12 cellular contexts compared by ENCODE assay signal in the genomic region with DNA sequence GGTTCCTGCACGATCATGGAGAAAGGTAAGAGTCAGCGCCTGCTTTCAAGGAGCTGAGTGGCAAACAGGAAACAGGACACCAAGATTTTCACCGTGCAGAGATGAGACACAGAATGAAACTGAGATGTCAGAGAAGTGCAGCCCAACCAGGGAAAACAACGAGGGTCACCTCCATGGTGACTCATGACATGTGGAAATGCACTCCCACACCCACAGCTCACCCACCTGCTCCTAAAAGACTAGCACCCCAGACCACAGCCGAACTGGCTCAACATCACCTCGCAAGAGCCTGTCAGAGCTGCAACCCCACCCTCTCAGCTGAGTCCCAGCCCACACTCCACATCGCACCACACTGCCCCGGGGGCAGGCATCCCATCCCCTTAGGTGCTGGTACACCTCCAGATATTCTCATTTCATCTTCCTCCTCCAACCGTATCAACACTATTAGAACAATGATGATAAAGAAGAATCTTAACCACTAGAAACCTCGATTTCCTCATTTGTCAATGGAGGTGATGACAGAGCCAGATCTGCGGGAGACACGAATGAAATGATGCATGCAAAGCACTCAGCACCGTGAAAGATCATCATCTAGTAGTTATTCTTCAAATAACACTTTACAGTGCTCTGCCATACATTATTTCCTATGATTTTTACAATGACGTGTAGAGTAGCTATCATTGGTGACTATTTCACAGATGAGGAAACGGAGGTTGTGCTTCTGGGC.
DNase-seq lines count a peak whose midpoint lies in the region; ATAC-seq and TF ChIP-seq lines count a peak whose summit lies in the region.
"Had no signal": no experiment of that assay in that cellular context is flagged by ENCODE, and none has a peak within 500 bp of the region (broad histone marks: within the 10 kb centered on the region; RNA-seq: fewer than 3 reads in every experiment).

No MANE protein-coding gene starts in this region.

- no peak overlapping the region for H3K4me2 ChIP-seq in H9 (ENCODE audit: insufficient read depth, insufficient read length, low read length)

- no peak overlapping the region for H3K18ac ChIP-seq in H9 (ENCODE audit: insufficient read length, low read depth, low read length)

- no peak overlapping the region for H3K4me3 ChIP-seq in transverse colon
- H3K4me3 ChIP-seq: HAP-1 had no signal

- in situ Hi-C loops in transverse colon (cut with MboI; ENCODE audit: low pct_ligation_motif_present in 1 of 4, low pct_unique_long_range_greater_than_20kb in 1 of 4, low sequenced_read_pairs in 3 of 4), result no loop called here

- no peak overlapping the region for H4K5ac ChIP-seq in H9 (ENCODE audit: insufficient read length, low read depth, low read length)

- no peaks in the 10 kb centered on the region for H3K79me1 ChIP-seq in H9 (ENCODE audit: insufficient read depth, low read depth, low read length, poor library complexity, severe bottlenecking)

- intact Hi-C loops in activated naive CD4-positive, alpha-beta T cell treated with anti-CD3 and anti-CD28 coated beads for 36 hours (cut with micrococcal nuclease), result no loop called here
- intact Hi-C loops in transverse colon (cut with DNase I; ENCODE audit: low total_unique reads), result no loop called here

- no peak overlapping the region for H2AK5ac ChIP-seq in H9 (ENCODE audit: insufficient read length, low read length)

- H2BK120ac ChIP-seq in H9 (ENCODE audit: low read depth, low read length, poor library complexity, severe bottlenecking), result no peak overlapping the region

- no peaks in the 10 kb centered on the region for H3K23me2 ChIP-seq in H9 (ENCODE audit: insufficient read length, low read depth, low read length, poor library complexity, severe bottlenecking)

- peaks cover 7% of the 10 kb centered on the region for H3K9me3 Mint-ChIP-seq in activated naive CD4-positive, alpha-beta T cell treated with anti-CD3 and anti-CD28 coated beads for 36 hours
- H3K9me3 Mint-ChIP-seq in activated CD8-positive, alpha-beta memory T cell treated with anti-CD3 and anti-CD28 coated beads, Interleukin-2, amount 10 ng/mL, durations not matched to agents 7 days and 5 days (ENCODE audit: low read depth), result no peaks in the 10 kb centered on the region
- H3K9me3 Mint-ChIP-seq in H9, result peaks cover 7 to 8% of the 10 kb centered on the region in 2 experiments

- ATAC-seq in activated CD8-positive, alpha-beta memory T cell treated with anti-CD3 and anti-CD28 coated beads, Interleukin-2, amount 10 ng/mL, durations not matched to agents 7 days and 5 days, result peak; percentile 74
- ATAC-seq in HG02885 (IDR thresholded peaks at IDR 0.05; ENCODE audit: poor library complexity, unreplicated experiment) (no peak), GM18870 (IDR thresholded peaks at IDR 0.05; ENCODE audit: unreplicated experiment) (no peak)

- no peak overlapping the region for H3K9ac ChIP-seq in H9 (ENCODE audit: extremely low read depth, insufficient read length, low read length)

- H3K4me1 ChIP-seq in transverse colon (no peaks in the 10 kb centered on the region), H9 (ENCODE audit: insufficient read depth, low read length) (no peaks in the 10 kb centered on the region)
- H3K4me1 ChIP-seq: BE2C, HAP-1 had no signal

- no peaks in the 10 kb centered on the region for H4K20me1 ChIP-seq in H9 (ENCODE audit: control insufficient read depth, insufficient read depth, insufficient read length)

- no peaks in the 10 kb centered on the region for H3K79me2 ChIP-seq in H9 (ENCODE audit: insufficient read depth, low read length)

- DNase-seq in activated naive CD4-positive, alpha-beta T cell treated with anti-CD3 and anti-CD28 coated beads for 36 hours, result peak; percentile 48
- no peak for DNase-seq in activated naive CD4-positive, alpha-beta T cell treated with anti-CD3 and anti-CD28 coated beads, Interleukin-2, amount 50 U/mL, for 16 hours
- peak; percentile 68 for DNase-seq in activated CD8-positive, alpha-beta memory T cell treated with anti-CD3 and anti-CD28 coated beads, Interleukin-2, amount 10 ng/mL, durations not matched to agents 7 days and 5 days
- DNase-seq in mesenteric fat pad (ENCODE audit: low spot score) (peak; percentile 83), transverse colon (peak; percentile 2), H9 (no peak)
- DNase-seq: BE2C, MM.1S, NCI-H2171 had no signal

- H3K4ac ChIP-seq in H9 (ENCODE audit: low read depth, low read length), result no peak overlapping the region

- H4K91ac ChIP-seq in H9 (ENCODE audit: insufficient read length, low read depth, low read length), result no peak overlapping the region

- TF ChIP-seq CTCF in transverse colon (IDR thresholded peaks at IDR 0.05) (no peak), H9 (conservative IDR thresholded peaks at IDR 0.05) (no peak)

- no peak overlapping the region for H2BK5ac ChIP-seq in H9 (ENCODE audit: insufficient read length, low read length)

- no peak overlapping the region for H2BK12ac ChIP-seq in H9 (ENCODE audit: insufficient read length, low read depth, low read length)

- no peak overlapping the region for H3K27ac Mint-ChIP-seq in activated naive CD4-positive, alpha-beta T cell treated with anti-CD3 and anti-CD28 coated beads for 36 hours
- no peak overlapping the region for H3K27ac Mint-ChIP-seq in activated CD8-positive, alpha-beta memory T cell treated with anti-CD3 and anti-CD28 coated beads, Interleukin-2, amount 10 ng/mL, durations not matched to agents 7 days and 5 days
- H3K27ac Mint-ChIP-seq in H9, result no peak overlapping the region

- peaks cover 14% of the 10 kb centered on the region for H3K4me1 Mint-ChIP-seq in activated naive CD4-positive, alpha-beta T cell treated with anti-CD3 and anti-CD28 coated beads for 36 hours (ENCODE audit: low read depth)
- H3K4me1 Mint-ChIP-seq in activated CD8-positive, alpha-beta memory T cell treated with anti-CD3 and anti-CD28 coated beads, Interleukin-2, amount 10 ng/mL, durations not matched to agents 7 days and 5 days, result peaks cover 14% of the 10 kb centered on the region
- H3K4me1 Mint-ChIP-seq in H9, result peaks cover 15 to 20% of the 10 kb centered on the region in 2 experiments

- peaks cover 4% of the 10 kb centered on the region for H3K36me3 Mint-ChIP-seq in activated naive CD4-positive, alpha-beta T cell treated with anti-CD3 and anti-CD28 coated beads for 36 hours (ENCODE audit: low read depth)
- no peaks in the 10 kb centered on the region for H3K36me3 Mint-ChIP-seq in activated CD8-positive, alpha-beta memory T cell treated with anti-CD3 and anti-CD28 coated beads, Interleukin-2, amount 10 ng/mL, durations not matched to agents 7 days and 5 days
- H3K36me3 Mint-ChIP-seq in H9 (ENCODE audit: insufficient read depth in 1 of 3, low read depth in 3 of 3), result peaks cover 4 to 9% (median 4%) of the 10 kb centered on the region in 3 experiments; a peak in 6 of 7 replicates

- H2BK15ac ChIP-seq in H9 (ENCODE audit: low read depth, low read length), result no peak overlapping the region

- H3K9me3 ChIP-seq in transverse colon (no peaks in the 10 kb centered on the region), H9 (ENCODE audit: control insufficient read depth, low read depth, low read length) (peaks cover 2% of the 10 kb centered on the region)
- H3K9me3 ChIP-seq: BE2C, HAP-1 had no signal

- H3K27me3 ChIP-seq in transverse colon (peaks cover 14% of the 10 kb centered on the region), H9 (ENCODE audit: insufficient read depth, low read length) (no peaks in the 10 kb centered on the region; the same call in 1 of the 2 replicates)
- H3K27me3 ChIP-seq: BE2C had no signal

- H3T11ph ChIP-seq in H9 (ENCODE audit: low read length), result no peak overlapping the region

- H2BK20ac ChIP-seq in H9 (ENCODE audit: low read depth, low read length, poor library complexity, severe bottlenecking), result no peak overlapping the region

- H4K8ac ChIP-seq in H9 (replicated peaks; ENCODE audit: insufficient read length, low read depth, low read length), result no peak overlapping the region

- no peak overlapping the region for H3K56ac ChIP-seq in H9 (ENCODE audit: insufficient read length, low read depth, low read length)

- H3K4me3 Mint-ChIP-seq in activated naive CD4-positive, alpha-beta T cell treated with anti-CD3 and anti-CD28 coated beads for 36 hours, result no peak overlapping the region
- H3K4me3 Mint-ChIP-seq in activated CD8-positive, alpha-beta memory T cell treated with anti-CD3 and anti-CD28 coated beads, Interleukin-2, amount 10 ng/mL, durations not matched to agents 7 days and 5 days, result peak overlapping the region; percentile 24
- H3K4me3 Mint-ChIP-seq in H9, result no peak overlapping the region

- H3K27me3 Mint-ChIP-seq in activated naive CD4-positive, alpha-beta T cell treated with anti-CD3 and anti-CD28 coated beads for 36 hours (ENCODE audit: low read depth), result peaks cover 3% of the 10 kb centered on the region
- peaks cover 43% of the 10 kb centered on the region for H3K27me3 Mint-ChIP-seq in activated CD8-positive, alpha-beta memory T cell treated with anti-CD3 and anti-CD28 coated beads, Interleukin-2, amount 10 ng/mL, durations not matched to agents 7 days and 5 days
- peaks cover 38% of the 10 kb centered on the region for H3K27me3 Mint-ChIP-seq in H9 (ENCODE audit: low read depth)

- no peak for TF ChIP-seq EP300 in transverse colon (IDR thresholded peaks at IDR 0.05; ENCODE audit: low read depth)

- TF ChIP-seq POLR2A in transverse colon (IDR thresholded peaks at IDR 0.05), result no peak

- H2AFZ ChIP-seq in H9 (ENCODE audit: low read length), result no peak overlapping the region

- no peaks in the 10 kb centered on the region for H3K36me3 ChIP-seq in transverse colon
- H3K36me3 ChIP-seq: BE2C, HAP-1 had no signal

- H3K27ac ChIP-seq in transverse colon (no peak overlapping the region), H9 (ENCODE audit: insufficient read length, low read depth, low read length) (no peak overlapping the region)

- H3K23ac ChIP-seq in H9 (ENCODE audit: insufficient read length, low read depth, low read length), result no peak overlapping the region

- WGBS in transverse colon (ENCODE audit: low coverage in 1 of 2), 2 donors, result 78 to 80% methylated on average over 9 to 15 of the region's 15 CpGs
- no CpG with 5 or more reads among the region's 15 CpGs for WGBS in H9 (ENCODE audit: extremely low coverage, insufficient read length, low lambda C conversion rate)

- no peak overlapping the region for H3K14ac ChIP-seq in H9 (ENCODE audit: insufficient read depth, low read length)

- CTCF ChIA-PET in activated naive CD4-positive, alpha-beta T cell treated with anti-CD3 and anti-CD28 coated beads for 36 hours (lab: Charles Lee), result no interaction called here
- CTCF ChIA-PET in activated CD8-positive, alpha-beta memory T cell treated with anti-CD3 and anti-CD28 coated beads, Interleukin-2, amount 10 ng/mL, durations not matched to agents 7 days and 5 days (lab: Charles Lee), result interaction anchor here (0.9 to 1.4 kb wide), 3 partner anchors 10 to 19 kb away, joined by 3 read pairs; no protein-coding TSS in a partner anchor

Comparison
In these comparisons a context has a peak if more than half of its experiments do, and no peak if none do; other contexts are left out.
1. DNase-seq: peak in activated naive CD4-positive, alpha-beta T cell treated with anti-CD3 and anti-CD28 coated beads for 36 hours (single experiment), activated CD8-positive, alpha-beta memory T cell treated with anti-CD3 and anti-CD28 coated beads, Interleukin-2, amount 10 ng/mL, durations not matched to agents 7 days and 5 days (single experiment), mesenteric fat pad (single experiment) and transverse colon (single experiment); none in activated naive CD4-positive, alpha-beta T cell treated with anti-CD3 and anti-CD28 coated beads, Interleukin-2, amount 50 U/mL, for 16 hours (single experiment) and H9 (single experiment).